8 cellular contexts compared by ENCODE assay signal in the genomic region with DNA sequence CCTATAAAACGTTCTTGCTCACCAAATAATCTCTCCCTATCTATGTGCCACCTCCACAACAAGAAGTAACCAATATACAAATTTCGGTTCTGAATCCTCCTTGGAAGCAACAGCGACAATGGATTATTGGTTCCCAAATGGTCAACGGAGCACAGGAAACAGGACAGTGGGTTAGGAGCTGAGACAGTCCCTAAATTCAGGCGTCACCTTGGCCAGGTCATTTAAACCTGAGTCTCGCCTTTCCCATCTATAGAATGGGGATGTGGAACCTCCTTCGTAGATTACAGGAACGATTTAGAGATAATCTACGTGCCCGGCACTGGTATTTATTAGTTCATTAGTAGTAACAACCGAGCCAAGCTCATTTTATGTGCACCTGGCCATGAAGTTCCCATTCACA. TPM values are rescaled to one million over a fixed set of nuclear protein-coding genes. Genes with fewer than 3 reads are reported as not detected.
DNase-seq lines count a peak whose midpoint lies in the region; ATAC-seq and TF ChIP-seq lines count a peak whose summit lies in the region.

No MANE protein-coding gene starts in this region.

- peaks cover 3% of the 10 kb centered on the region; the same call in 1 of the 2 replicates for H3K9me3 ChIP-seq in AG04450 (ENCODE audit: control insufficient read depth, insufficient read depth, low read length)
- no peaks in the 10 kb centered on the region for H3K9me3 ChIP-seq in HUES6 (ENCODE audit: control insufficient read depth, insufficient read depth, low read depth, low read length)
- H3K9me3 ChIP-seq in mucosa of stomach (ENCODE audit: control insufficient read depth, low read length), result no peaks in the 10 kb centered on the region

- CTCF ChIA-PET in AG04450 (lab: Charles Lee), result interaction anchor here (0.7 to 1.6 kb wide), 4 partner anchors 21 to 461 kb away, joined by 3 to 12 read pairs (median 3); no protein-coding TSS in a partner anchor

- H3K27me3 ChIP-seq in AG04450 (ENCODE audit: control insufficient read depth, insufficient read depth, low read length), result no peaks in the 10 kb centered on the region
- H3K27me3 ChIP-seq in HUES6 (ENCODE audit: control insufficient read depth, insufficient read depth, low read length), result peaks cover 10% of the 10 kb centered on the region
- no peaks in the 10 kb centered on the region for H3K27me3 ChIP-seq in mucosa of stomach (ENCODE audit: control insufficient read depth, insufficient read depth, low read length)
- H3K27me3 ChIP-seq in foreskin keratinocyte, result no peaks in the 10 kb centered on the region

- H3K9ac ChIP-seq in HUES6 (ENCODE audit: low read length), result no peak overlapping the region
- H3K9ac ChIP-seq in mucosa of stomach (ENCODE audit: low read length), result peak overlapping the region; percentile 35

- H3K36me3 ChIP-seq in HUES6 (ENCODE audit: control insufficient read depth, insufficient read depth, low read length) (no peaks in the 10 kb centered on the region), mucosa of stomach (ENCODE audit: control insufficient read depth, insufficient read depth, low read length) (no peaks in the 10 kb centered on the region)

- TF ChIP-seq CTCF in AG04450 (IDR thresholded peaks at IDR 0.05; ENCODE audit: low read depth, low read length) (no peak), cardiac fibroblast (IDR thresholded peaks at IDR 0.05; ENCODE audit: low read depth, low read length) (no peak), foreskin keratinocyte (conservative IDR thresholded peaks at IDR 0.05) (no peak)

- ATAC-seq in HG03095 (IDR thresholded peaks at IDR 0.05; ENCODE audit: unreplicated experiment) (no peak), foreskin keratinocyte (no peak)

- H3K4me1 ChIP-seq in HUES6 (ENCODE audit: control insufficient read depth, insufficient read depth, low read length), result peaks cover 8% of the 10 kb centered on the region
- peaks cover 20% of the 10 kb centered on the region for H3K4me1 ChIP-seq in mucosa of stomach (ENCODE audit: control insufficient read depth, insufficient read depth, low read length)
- H3K4me1 ChIP-seq in foreskin keratinocyte, result peaks cover 9% of the 10 kb centered on the region

- POLR2A ChIA-PET in AG04450 (lab: Yijun Ruan, JAX), result interaction anchor here (0.7 to 1.1 kb wide), 2 partner anchors 12 to 37 kb away, joined by 3 to 5 read pairs; no protein-coding TSS in a partner anchor

- H3K4me3 ChIP-seq in AG04450 (ENCODE audit: low read depth, low read length) (peak overlapping the region; percentile 73), HUES6 (ENCODE audit: low read depth, low read length) (peak overlapping the region; percentile 63), cardiac fibroblast (replicated peaks in 1 of 2; ENCODE audit: low read depth in 2 of 2, low read length in 2 of 2) (peak overlapping the region; percentile 80 to 83), mucosa of stomach (ENCODE audit: low read length) (no peak overlapping the region)

- H3K27ac ChIP-seq in AG04450 (ENCODE audit: low read depth, low read length), result no peak overlapping the region
- H3K27ac ChIP-seq in HUES6 (ENCODE audit: low read depth, low read length), result no peak overlapping the region
- H3K27ac ChIP-seq in foreskin keratinocyte, result no peak overlapping the region

- no peak for DNase-seq in AG04450 (ENCODE audit: low read depth, low spot score)
- no peak for DNase-seq in cardiac fibroblast (ENCODE audit: low read depth in 2 of 2)
- DNase-seq in NCI-H2107 (lab: John Stamatoyannopoulos, UW), result no peak
- DNase-seq in foreskin keratinocyte, result no peak
- no peak for DNase-seq in UCSD-AML1 (lab: John Stamatoyannopoulos, UW; ENCODE audit: unreplicated experiment)

RNA-seq across cellular contexts. Expression of gene NT5DC3, which starts 1.1 kb away (rescaled TPM):
- polyA plus RNA-seq in AG04450 (2011; rRNA removed), result 2.8 and 3.4 TPM in 2 replicates
- 7.0 and 9.5 TPM in 2 replicates for polyA minus RNA-seq in AG04450 (2011; rRNA and poly(A)+ RNA removed)
- total RNA-seq in foreskin keratinocyte, result 20.8 and 34.3 TPM in 2 replicates
- polyA plus RNA-seq in foreskin keratinocyte, result 6.1 and 9.3 TPM in 2 replicates
